Comparison of ENCODE assay signal across 1 cellular context in the genomic region with DNA sequence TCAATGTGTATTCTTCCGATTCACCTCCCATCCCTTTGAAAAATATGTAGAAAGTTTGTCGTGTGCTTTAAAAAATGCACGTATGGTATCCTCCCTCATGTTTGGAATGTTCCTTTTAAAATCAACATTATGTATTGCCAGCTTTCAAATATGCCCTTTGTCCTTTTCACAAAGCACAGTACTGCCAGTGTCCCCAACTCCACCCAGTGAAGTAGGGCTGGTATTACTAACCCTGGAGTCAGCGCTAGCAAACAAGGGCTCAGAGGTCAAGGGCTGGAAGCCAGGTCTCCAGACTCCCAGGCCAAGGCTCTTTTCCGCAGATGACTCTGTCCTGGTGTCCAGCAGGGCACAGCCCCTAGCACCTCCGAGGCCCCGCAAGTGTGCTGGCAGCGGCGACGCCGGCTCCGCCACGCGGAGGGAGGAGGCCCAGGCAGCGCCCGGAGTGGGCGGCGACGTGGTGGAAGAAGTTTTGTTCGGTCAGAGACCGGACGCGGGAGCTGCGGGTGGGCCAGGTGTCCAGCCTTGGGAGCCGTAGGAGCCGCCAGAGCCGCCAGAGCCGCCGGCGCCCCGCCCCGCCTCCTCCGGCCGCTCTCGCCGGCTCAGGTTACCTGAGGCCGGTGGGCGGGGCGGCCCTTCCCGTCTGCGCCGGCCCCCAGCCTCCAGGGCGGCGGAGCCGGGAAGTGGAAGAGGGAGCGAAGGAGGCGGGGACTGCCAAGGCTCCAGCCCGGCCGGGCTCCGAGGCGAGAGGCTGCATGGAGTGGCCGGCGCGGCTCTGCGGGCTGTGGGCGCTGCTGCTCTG.
A peak's percentile ranks its signal among the peaks of the same experiment; 100 is the strongest.
TF ChIP-seq lines count a peak whose summit lies in the region.

Gene IL13RA1 (plus strand): TSS at position 720 of the 799 bp plus-strand sequence. CDS start 33 bp downstream, at position 753.

TF ChIP-seq in PFSK-1, 5 proteins besides CTCF, POLR2A, EP300 and RAD21:
- TF ChIP-seq REST (IDR thresholded peaks at IDR 0.05; ENCODE audit: insufficient read depth in 1 of 2, low read depth in 2 of 2, low read length in 2 of 2) (no peak), FOXP2 (optimal IDR thresholded peaks at IDR 0.05; ENCODE audit: borderline replicate concordance, extremely low read depth, extremely low read length, insufficient read depth) (peak; percentile 28), POLR2AphosphoS5 (IDR thresholded peaks at IDR 0.05; ENCODE audit: low read depth, low read length) (no peak; the same call in 1 of the 2 replicates), SIN3A (IDR thresholded peaks at IDR 0.05; ENCODE audit: borderline replicate concordance, insufficient read depth, low read length) (no peak), TAF1 (IDR thresholded peaks at IDR 0.05; ENCODE audit: borderline replicate concordance, insufficient read depth, low read length) (peak; percentile 17; the same call in 1 of the 2 replicates)
TF ChIP-seq in PFSK-1: peak in this region for 2.
